24 cellular contexts compared by ENCODE assay signal in genomic region chr7:129076886-129077285, GRCh38.
"Had no signal": no experiment of that assay in that cellular context is flagged by ENCODE, and none has a peak within 500 bp of the region (broad histone marks: within the 10 kb centered on the region; RNA-seq: fewer than 3 reads in every experiment).

No MANE protein-coding gene starts in this region.

- H3K27ac ChIP-seq: stomach, suprapubic skin, testis, thoracic aorta, thyroid gland, tibial artery, tibial nerve, transverse colon, upper lobe of left lung, upper lobe of right lung, uterus, vagina had no signal

- H3K4me1 ChIP-seq: stomach, suprapubic skin, testis, thyroid gland, tibial artery, tibial nerve, transverse colon, upper lobe of left lung, upper lobe of right lung, uterus, vagina had no signal

- H3K9me3 ChIP-seq: stomach, suprapubic skin, testis, thoracic aorta, thyroid gland, tibial artery, tibial nerve, transverse colon, upper lobe of left lung, upper lobe of right lung, uterus, vagina had no signal

- H3K4me3 ChIP-seq: stomach, suprapubic skin, testis, thoracic aorta, thyroid gland, tibial artery, tibial nerve, transverse colon, upper lobe of left lung, upper lobe of right lung, uterus, vagina had no signal

- H3K27me3 ChIP-seq: suprapubic skin, testis, thyroid gland, tibial nerve, transverse colon, upper lobe of left lung, vagina had no signal

- H3K36me3 ChIP-seq: stomach, suprapubic skin, thoracic aorta, thyroid gland, tibial artery, tibial nerve, transverse colon, upper lobe of left lung, upper lobe of right lung, uterus, vagina had no signal

- DNase-seq: stimulated activated CD4-positive, alpha-beta T cell treated with anti-CD3 and anti-CD28 coated beads, Interleukin-2, amount 100 ng/mL, for 48 hours; stimulated activated CD4-positive, alpha-beta T cell treated with anti-CD3 and anti-CD28 coated beads, Interleukin-4, amount 100 ng/mL, for 1 hour; stimulated activated CD4-positive, alpha-beta T cell treated with anti-CD3 and anti-CD28 coated beads, Interleukin-4, amount 100 ng/mL, for 24 hours; stimulated activated CD4-positive, alpha-beta T cell treated with anti-CD3 and anti-CD28 coated beads, Interleukin-4, amount 100 ng/mL, for 4 hours; stimulated activated CD8-positive, alpha-beta memory T cell treated with anti-CD3 and anti-CD28 coated beads, Interleukin-4, amount 100 ng/mL, for 48 hours; stimulated activated naive B cell treated with anti-CD40 and anti-IgM and Interleukin-4, amounts not matched to agents 10 μg/mL and 1 μg/mL and 100 μg/mL, for 72 hours; stimulated activated naive CD4-positive, alpha-beta T cell; stimulated activated naive CD4-positive, alpha-beta T cell treated with Interleukin-2 at 50 U/mL for 16 hours; stimulated activated naive CD8-positive, alpha-beta T cell treated with anti-CD3 and anti-CD28 coated beads, Interleukin-15, amount 100 ng/mL, for 72 hours; stimulated activated naive CD8-positive, alpha-beta T cell treated with anti-CD3 and anti-CD28 coated beads, Interleukin-15, Interleukin-2, amounts not matched to agents 100 U/mL and 50 U/mL, for 24 hours; stomach; substantia nigra; testis; thyroid gland; tibial artery; transverse colon; trophoblast cell; upper lobe of right lung; uterus had no signal
